8 cellular contexts compared by ENCODE assay signal in the genomic region with DNA sequence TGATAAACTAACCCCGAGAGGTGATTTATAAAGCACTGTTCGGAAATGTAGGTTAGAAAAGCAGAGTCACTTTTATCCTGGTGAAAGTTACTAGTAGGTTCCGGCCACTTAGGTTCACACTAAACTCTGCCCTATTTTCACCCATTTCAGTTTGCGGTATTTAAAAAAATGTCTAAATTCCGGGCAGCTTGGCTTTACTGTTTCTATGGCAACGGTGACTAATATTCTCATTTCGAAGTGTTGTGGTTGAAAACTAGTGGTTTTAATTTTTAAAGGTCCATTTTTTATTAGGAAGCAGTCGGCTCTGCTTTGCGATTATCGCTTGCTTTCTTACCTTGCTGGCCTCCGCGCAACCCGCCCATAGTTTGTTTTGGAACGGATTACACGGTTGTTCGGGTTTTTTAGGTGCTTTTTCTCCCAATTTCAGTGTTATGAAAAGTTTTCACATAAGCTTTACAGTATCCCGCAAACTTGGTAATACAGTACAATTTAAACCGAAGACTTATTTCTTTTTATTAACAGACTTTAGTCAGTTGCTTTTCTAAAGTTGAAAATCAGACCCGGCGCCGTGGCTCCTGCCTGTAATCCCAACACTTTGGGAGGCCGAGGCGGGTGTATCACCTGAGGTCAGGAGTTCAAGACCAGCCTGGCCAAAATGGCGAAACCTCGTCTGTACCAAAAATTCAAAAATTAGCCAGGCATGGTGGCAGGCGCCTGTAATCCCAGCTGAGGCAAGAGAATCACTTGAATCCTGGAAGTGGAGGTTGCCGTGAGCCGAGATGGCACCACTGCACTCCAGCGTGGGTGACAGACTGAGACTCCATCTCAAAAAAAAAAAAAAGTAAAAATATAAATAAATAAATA. TPM values are rescaled to one million over a fixed set of nuclear protein-coding genes. Genes with fewer than 3 reads are reported as not detected.
DNase-seq lines count a peak whose midpoint lies in the region; ATAC-seq and TF ChIP-seq lines count a peak whose summit lies in the region.

No MANE protein-coding gene starts in this region.

- ATAC-seq in GM18867 (IDR thresholded peaks at IDR 0.05; ENCODE audit: unreplicated experiment) (peak; percentile 24), HG03280 (IDR thresholded peaks at IDR 0.05; ENCODE audit: unreplicated experiment) (peak; percentile 13), body of pancreas (no peak), left lung (no peak)

- peak; percentile 79 to 81 for DNase-seq in AML-193 (lab: John Stamatoyannopoulos, UW)
- DNase-seq in SK-MEL-5 (ENCODE audit: low read depth, low spot score), result peak; percentile 29
- DNase-seq in body of pancreas, result peak; percentile 20 to 51 (median 28)
- no peak for DNase-seq in left lung
- peak; percentile 28 for DNase-seq in stomach
- no peak for DNase-seq in NCI-H187 treated with DMSO at 0.1 percent for 48 hours (lab: John Stamatoyannopoulos, UW)

- no peaks in the 10 kb centered on the region for H3K36me3 ChIP-seq in body of pancreas (replicated peaks in 1 of 2; ENCODE audit: insufficient read depth in 1 of 2, low read depth in 2 of 2)
- H3K36me3 ChIP-seq in left lung, result no peaks in the 10 kb centered on the region
- H3K36me3 ChIP-seq in stomach, result no peaks in the 10 kb centered on the region

- intact Hi-C loops in body of pancreas (cut with DNase I) (loop anchor here (10.0 kb wide), 1 partner anchor 55 kb away; no protein-coding TSS in a partner anchor), left lung (cut with DNase I) (no loop called here), stomach (cut with DNase I; ENCODE audit: low total_unique reads) (loop anchor here (10.0 kb wide), 1 partner anchor 55 kb away; no protein-coding TSS in a partner anchor)

- H3K4me1 ChIP-seq in body of pancreas (peaks cover 30% of the 10 kb centered on the region), left lung (peaks cover 0 to 21% of the 10 kb centered on the region in 2 donors), stomach (peaks cover 15 to 43% (median 29%) of the 10 kb centered on the region in 4 donors)

- TF ChIP-seq POLR2A in body of pancreas (IDR thresholded peaks at IDR 0.05) (no peak), stomach (IDR thresholded peaks at IDR 0.05) (no peak)

- H3K4me3 ChIP-seq in body of pancreas (peak overlapping the region in 1 of 2 donors; percentile 69), left lung (peak overlapping the region; percentile 79), stomach (peak overlapping the region; percentile 82 to 94 (median 89))

- H3K27ac ChIP-seq in body of pancreas, result peak overlapping the region; percentile 96 to 97 (median 96)
- peak overlapping the region; percentile 98 to 99 for H3K27ac ChIP-seq in left lung
- H3K27ac ChIP-seq in stomach, result peak overlapping the region; percentile 93 to 99 (median 98)

- TF ChIP-seq EP300 in stomach (IDR thresholded peaks at IDR 0.05), result no peak

- no peaks in the 10 kb centered on the region for H3K27me3 ChIP-seq in body of pancreas
- no peaks in the 10 kb centered on the region for H3K27me3 ChIP-seq in left lung
- H3K27me3 ChIP-seq in stomach, result no peaks in the 10 kb centered on the region

- no peak for TF ChIP-seq CTCF in body of pancreas (IDR thresholded peaks at IDR 0.05)
- no peak for TF ChIP-seq CTCF in left lung (IDR thresholded peaks at IDR 0.05)
- TF ChIP-seq CTCF in stomach (IDR thresholded peaks at IDR 0.05), result no peak

- in situ Hi-C loops in SK-MEL-5 (cut with HindIII; ENCODE audit: low pct_unique_long_range_greater_than_20kb, low sequenced_read_pairs), result no loop called here

- H3K9me3 ChIP-seq in body of pancreas (no peaks in the 10 kb centered on the region), left lung (no peaks in the 10 kb centered on the region), stomach (no peaks in the 10 kb centered on the region)

- 10 to 13% methylated on average over 29 of the region's 29 CpGs for WGBS in body of pancreas, 2 donors
- WGBS in stomach, 5 donors, result 15 to 25% (median 16%) methylated on average over 29 of the region's 29 CpGs

RNA-seq across cellular contexts. Expression of a gene that starts 1.6 kb away (rescaled TPM):
- 12.3 and 13.3 TPM in 2 replicates for total RNA-seq in SK-MEL-5 (2014; rRNA removed; shearing (Covaris generic))
- polyA plus RNA-seq in SK-MEL-5 (2015; cell fraction: cytosol; rRNA removed), result 10.2 and 15.4 TPM in 2 replicates
- 36.0 and 49.5 TPM in 2 replicates for polyA plus RNA-seq in SK-MEL-5 (2015; cell fraction: nucleus; rRNA removed)
- total RNA-seq in body of pancreas (10 to 100 TPM; 40.5 to 48.5 TPM), left lung (10 to 100 TPM; 25.2 to 34.8 TPM), stomach (100 to 1,000 TPM in 2 of 5 donors, 10 to 100 TPM in 3; 77.6 to 129 (median 85.2) TPM)
- 10 to 100 TPM in 1 of 3 donors, 1 to 10 TPM in 2; 6.7 to 13.0 (median 7.6) TPM for polyA plus RNA-seq in stomach

Comparison
In these comparisons a context has a peak if more than half of its experiments do, and no peak if none do; other contexts are left out.
1. DNase-seq: peak in AML-193 (2 of 2), SK-MEL-5 (single experiment), body of pancreas (4 of 4) and stomach (single experiment); none in left lung (0 of 2) and NCI-H187 treated with DMSO at 0.1 percent for 48 hours (single experiment).
2. ATAC-seq: peak in GM18867 (single experiment) and HG03280 (single experiment); none in body of pancreas (single experiment) and left lung (single experiment).
3. intact Hi-C loops: an anchor here in body of pancreas (10.0 kb wide) and stomach (10.0 kb wide); none called in left lung.
4. Peak in every context shown above with its lines, with median percentiles within 50 percentile points of each other: H3K27ac ChIP-seq.